1 cellular context compared by ENCODE assay signal in genomic region chr6:125014157-125014957, GRCh38.
TF ChIP-seq lines count a peak whose summit lies in the region.

No MANE protein-coding gene starts in this region.

TF ChIP-seq in HEK293T, 16 proteins besides CTCF, POLR2A, EP300 and RAD21 (continued from another document):
- TF ChIP-seq CTBP1 (IDR thresholded peaks at IDR 0.05; ENCODE audit: borderline replicate concordance) (no peak), TARDBP (IDR thresholded peaks at IDR 0.05) (no peak), FOXK2 (IDR thresholded peaks at IDR 0.05) (no peak), ARNT (IDR thresholded peaks at IDR 0.05) (no peak), HDGF (IDR thresholded peaks at IDR 0.05; ENCODE audit: borderline replicate concordance) (no peak), FOXM1 (IDR thresholded peaks at IDR 0.05; ENCODE audit: borderline replicate concordance) (no peak), SP1 (IDR thresholded peaks at IDR 0.05) (no peak), ZNF384 (IDR thresholded peaks at IDR 0.05) (no peak)
